Comparison of ENCODE assay signal across 21 cellular contexts in genomic region chr11:119616586-119617342, GRCh38.
A peak's percentile ranks its signal among the peaks of the same experiment; 100 is the strongest.
DNase-seq lines count a peak whose midpoint lies in the region; ATAC-seq and TF ChIP-seq lines count a peak whose summit lies in the region.
"Had no signal": no experiment of that assay in that cellular context is flagged by ENCODE, and none has a peak within 500 bp of the region (broad histone marks: within the 10 kb centered on the region; RNA-seq: fewer than 3 reads in every experiment).

No MANE protein-coding gene starts in this region.

- H3K27ac Mint-ChIP-seq in Caco-2 (ENCODE audit: unreplicated experiment) (peak overlapping the region; percentile 24), mesothelial cell of epicardium (peak overlapping the region; percentile 8)
- H3K27ac Mint-ChIP-seq: stimulated activated memory B cell treated with anti-CD40 and anti-IgM and Interleukin-4, amounts not matched to agents 10 μg/mL and 1 μg/mL and 100 μg/mL, for 72 hours had no signal

- POLR2A ChIA-PET in Caco-2 (lab: Charles Lee), result no interaction called here

- 46 to 51% (median 49%) methylated on average over 9 of the region's 9 CpGs for WGBS in heart left ventricle, 4 donors

- H3K27me3 Mint-ChIP-seq in Caco-2 (ENCODE audit: insufficient read depth, unreplicated experiment), result no peaks in the 10 kb centered on the region
- peaks cover 5% of the 10 kb centered on the region for H3K27me3 Mint-ChIP-seq in mesothelial cell of epicardium (ENCODE audit: low read depth)

- CTCF ChIA-PET in Caco-2 (lab: Charles Lee), result no interaction called here

- no peaks in the 10 kb centered on the region for H3K36me3 ChIP-seq in Caco-2 (ENCODE audit: control insufficient read depth, insufficient read depth, low read length)
- H3K36me3 ChIP-seq in heart left ventricle, result no peaks in the 10 kb centered on the region
- H3K36me3 ChIP-seq: brain microvascular endothelial cell, thyroid gland had no signal

- H3K4me3 Mint-ChIP-seq in Caco-2 (ENCODE audit: unreplicated experiment) (peak overlapping the region; percentile 1), mesothelial cell of epicardium (no peak overlapping the region)
- H3K4me3 Mint-ChIP-seq: stimulated activated memory B cell treated with anti-CD40 and anti-IgM and Interleukin-4, amounts not matched to agents 10 μg/mL and 1 μg/mL and 100 μg/mL, for 72 hours had no signal

- no peak for TF ChIP-seq CTCF in Caco-2 (IDR thresholded peaks at IDR 0.05; ENCODE audit: insufficient read depth in 1 of 2, low read depth in 1 of 2, low read length in 1 of 2, severe bottlenecking in 1 of 2, unreplicated experiment in 1 of 2)
- no peak for TF ChIP-seq CTCF in mesothelial cell of epicardium (IDR thresholded peaks at IDR 0.05; ENCODE audit: unreplicated experiment)
- no peak for TF ChIP-seq CTCF in heart left ventricle (IDR thresholded peaks at IDR 0.05)

- no peak for TF ChIP-seq POLR2A in heart left ventricle (IDR thresholded peaks at IDR 0.05)

- H3K4me1 Mint-ChIP-seq in Caco-2 (ENCODE audit: low read depth, unreplicated experiment) (peaks cover 25% of the 10 kb centered on the region), mesothelial cell of epicardium (peaks cover 23% of the 10 kb centered on the region)
- H3K4me1 Mint-ChIP-seq: stimulated activated memory B cell treated with anti-CD40 and anti-IgM and Interleukin-4, amounts not matched to agents 10 μg/mL and 1 μg/mL and 100 μg/mL, for 72 hours had no signal

- peak overlapping the region; percentile 78 for H3K27ac ChIP-seq in caudate nucleus (ENCODE audit: low read depth, low read length)
- peak overlapping the region in 1 of 12 donors; percentile 71 for H3K27ac ChIP-seq in heart left ventricle
- H3K27ac ChIP-seq: psoas muscle, thyroid gland, VCaP had no signal

- H3K4me3 ChIP-seq in Caco-2 (ENCODE audit: low read depth, low read length), result no peak overlapping the region
- H3K4me3 ChIP-seq in heart left ventricle, result no peak overlapping the region
- H3K4me3 ChIP-seq: coronary artery, psoas muscle, thyroid gland had no signal

- H3K9me3 Mint-ChIP-seq in Caco-2 (ENCODE audit: unreplicated experiment) (no peaks in the 10 kb centered on the region), mesothelial cell of epicardium (no peaks in the 10 kb centered on the region)
- H3K9me3 Mint-ChIP-seq: stimulated activated memory B cell treated with anti-CD40 and anti-IgM and Interleukin-4, amounts not matched to agents 10 μg/mL and 1 μg/mL and 100 μg/mL, for 72 hours had no signal

- intact Hi-C loops in Caco-2 (cut with micrococcal nuclease; ENCODE audit: unreplicated experiment) (no loop called here), heart left ventricle (cut with DNase I) (no loop called here)

- BruUV-seq in Caco-2 (replicated peaks; lab: Mats Ljungman, UMichigan), result no TSS peak

- H3K36me3 Mint-ChIP-seq in Caco-2 (ENCODE audit: insufficient read depth, unreplicated experiment) (peaks cover 5% of the 10 kb centered on the region), mesothelial cell of epicardium (no peaks in the 10 kb centered on the region)
- H3K36me3 Mint-ChIP-seq: stimulated activated memory B cell treated with anti-CD40 and anti-IgM and Interleukin-4, amounts not matched to agents 10 μg/mL and 1 μg/mL and 100 μg/mL, for 72 hours had no signal

- ATAC-seq in heart left ventricle, result no peak
- ATAC-seq: left colon; psoas muscle; stimulated activated memory B cell treated with anti-CD40 and anti-IgM and Interleukin-4, amounts not matched to agents 10 μg/mL and 1 μg/mL and 100 μg/mL, for 72 hours had no signal

- H3K27me3 ChIP-seq in Caco-2 (replicated peaks; ENCODE audit: control insufficient read depth, insufficient read depth, low read length) (no peaks in the 10 kb centered on the region), heart left ventricle (peaks cover 0 to 39% (median 2%) of the 10 kb centered on the region in 9 donors)
- H3K27me3 ChIP-seq: brain microvascular endothelial cell, thyroid gland had no signal

- H3K9me3 ChIP-seq in Caco-2 (no peaks in the 10 kb centered on the region), heart left ventricle (no peaks in the 10 kb centered on the region)
- H3K9me3 ChIP-seq: psoas muscle, thyroid gland had no signal

- no peak for DNase-seq in Caco-2
- peak; percentile 68 for DNase-seq in NCI-H82 (lab: John Stamatoyannopoulos, UW)
- DNase-seq in caudate nucleus (lab: John Stamatoyannopoulos, UW), result no peak
- no peak for DNase-seq in mesothelial cell of epicardium (ENCODE audit: low spot score in 2 of 2, unreplicated experiment in 2 of 2)
- no peak for DNase-seq in putamen (ENCODE audit: low spot score)
- DNase-seq in activated effector memory CD4-positive, alpha-beta T cell treated with anti-CD3 and anti-CD28 coated beads, Interleukin-2, amount 50 U/mL, for 16 hours, result no peak
- no peak for DNase-seq in islet precursor cell
- DNase-seq in heart left ventricle, result no peak
- DNase-seq: activated CD4-positive, alpha-beta T cell treated with anti-CD3 and anti-CD28 coated beads, Interleukin-2, amount 50 U/mL, for 48 hours; activated effector memory CD4-positive, alpha-beta T cell treated with Interleukin-2 at 50 U/mL for 16 hours; brain microvascular endothelial cell; left colon; midbrain; NCI-H146; NCI-H2171 treated with DMSO at 0.1 percent for 48 hours; psoas muscle; small intestine; thyroid gland had no signal

- H3K4me1 ChIP-seq in Caco-2, result peaks cover 28% of the 10 kb centered on the region
- H3K4me1 ChIP-seq in heart left ventricle, result peaks cover 0 to 33% (median 0%) of the 10 kb centered on the region in 12 donors
- H3K4me1 ChIP-seq: psoas muscle had no signal
